In the genomic region with DNA sequence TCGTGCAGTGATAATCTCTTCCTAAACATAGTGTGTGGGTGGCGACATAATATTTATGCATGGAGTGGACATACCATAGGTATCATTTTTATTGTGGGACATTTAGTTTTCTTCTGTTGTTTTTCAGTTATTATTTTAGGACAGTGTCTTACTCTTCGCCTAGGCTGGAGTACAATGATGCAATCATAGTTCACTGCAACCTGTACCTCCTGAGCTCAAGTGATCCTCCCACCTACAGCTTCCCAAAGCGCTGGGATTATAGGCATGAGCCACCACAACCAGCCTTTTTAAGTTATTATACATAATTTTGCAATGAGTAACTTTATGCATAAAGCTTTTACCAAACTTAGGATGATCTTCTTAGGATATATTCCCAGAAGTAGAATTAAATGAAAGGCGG, we compare ENCODE assay signal across 26 cellular contexts. TPM values are rescaled to one million over a fixed set of nuclear protein-coding genes. Genes with fewer than 3 reads are reported as not detected.
A peak's percentile ranks its signal among the peaks of the same experiment; 100 is the strongest.
DNase-seq lines count a peak whose midpoint lies in the region; ATAC-seq and TF ChIP-seq lines count a peak whose summit lies in the region.
"Had no signal": no experiment of that assay in that cellular context is flagged by ENCODE, and none has a peak within 500 bp of the region (broad histone marks: within the 10 kb centered on the region; RNA-seq: fewer than 3 reads in every experiment).

No MANE protein-coding gene starts in this region.

- H4K12ac ChIP-seq in trophoblast cell (ENCODE audit: low read depth, low read length) = no peak overlapping the region

- H3K9ac ChIP-seq in DND-41 (ENCODE audit: low read depth, low read length) (no peak overlapping the region), trophoblast cell (ENCODE audit: low read length) (no peak overlapping the region)

- no peak overlapping the region; the same call in 1 of the 2 replicates for H3K27ac ChIP-seq in DND-41 (ENCODE audit: low read length)
- H3K27ac ChIP-seq in trophoblast cell (ENCODE audit: low read depth, low read length) = no peak overlapping the region
- H3K27ac ChIP-seq: A549, brain microvascular endothelial cell, Peyer's patch, transverse colon, WERI-Rb-1 had no signal

- no peak for TF ChIP-seq CTCF in DND-41 (IDR thresholded peaks at IDR 0.05; ENCODE audit: borderline replicate concordance, extremely low read depth, low read length, poor library complexity, severe bottlenecking)

- peaks cover 43% of the 10 kb centered on the region for H3K4me1 Mint-ChIP-seq in activated T-cell treated with anti-CD3 and anti-CD28 coated beads, Interleukin-2, amount 50 U/mL, for 24 hours (ENCODE audit: low read depth)
- peaks cover 41% of the 10 kb centered on the region for H3K4me1 Mint-ChIP-seq in activated naive CD8-positive, alpha-beta T cell treated with anti-CD3 and anti-CD28 coated beads, Interleukin-2, amount 50 U/mL, for 24 hours

- H3K9me3 Mint-ChIP-seq in activated T-cell treated with anti-CD3 and anti-CD28 coated beads, Interleukin-2, amount 50 U/mL, for 24 hours = no peaks in the 10 kb centered on the region
- no peaks in the 10 kb centered on the region for H3K9me3 Mint-ChIP-seq in activated naive CD8-positive, alpha-beta T cell treated with anti-CD3 and anti-CD28 coated beads, Interleukin-2, amount 50 U/mL, for 24 hours
- H3K9me3 Mint-ChIP-seq: effector memory CD8-positive, alpha-beta T cell had no signal

- H2AK5ac ChIP-seq in trophoblast cell (ENCODE audit: low read length) = no peak overlapping the region

- H2BK5ac ChIP-seq in trophoblast cell (ENCODE audit: low read depth, low read length, poor library complexity) = no peak overlapping the region

- H3K79me1 ChIP-seq in trophoblast cell (ENCODE audit: low read length) = peaks cover 9% of the 10 kb centered on the region

- H3K79me2 ChIP-seq in DND-41 (ENCODE audit: insufficient read depth, low read length) (peaks cover 52% of the 10 kb centered on the region), trophoblast cell (ENCODE audit: control insufficient read depth, insufficient read depth, low read length, poor library complexity) (peaks cover 7% of the 10 kb centered on the region)

- H3K23ac ChIP-seq in trophoblast cell (ENCODE audit: low read length) = no peak overlapping the region

- H3K4me1 ChIP-seq in DND-41 (ENCODE audit: insufficient read depth, low read length) (peaks cover 74% of the 10 kb centered on the region), trophoblast cell (ENCODE audit: control insufficient read depth in 1 of 2, insufficient read depth in 2 of 2, low read length in 2 of 2) (peaks cover 2% of the 10 kb centered on the region in 2 experiments)

- in situ Hi-C loops in KBM-7 (cut with MboI; ENCODE audit: low pct_unique_long_range_greater_than_20kb, low sequenced_read_pairs) = no loop called here

- H3K4me3 Mint-ChIP-seq in activated T-cell treated with anti-CD3 and anti-CD28 coated beads, Interleukin-2, amount 50 U/mL, for 24 hours = no peak overlapping the region
- H3K4me3 Mint-ChIP-seq in activated naive CD8-positive, alpha-beta T cell treated with anti-CD3 and anti-CD28 coated beads, Interleukin-2, amount 50 U/mL, for 24 hours = no peak overlapping the region

- H3K18ac ChIP-seq in trophoblast cell (ENCODE audit: low read length) = no peak overlapping the region

- H3K4ac ChIP-seq in trophoblast cell (ENCODE audit: low read depth, low read length) = no peak overlapping the region

- H3K9me3 ChIP-seq in DND-41 (ENCODE audit: insufficient read depth, low read length, severe bottlenecking) = no peaks in the 10 kb centered on the region
- no peaks in the 10 kb centered on the region for H3K9me3 ChIP-seq in trophoblast cell (ENCODE audit: insufficient read depth, low read depth, low read length)
- H3K9me3 ChIP-seq: A549, BE2C, esophagus muscularis mucosa, gastroesophageal sphincter, MG63, Peyer's patch, transverse colon had no signal

- H3K27me3 ChIP-seq in DND-41 (ENCODE audit: insufficient read depth, low read length, poor library complexity) (no peaks in the 10 kb centered on the region), trophoblast cell (ENCODE audit: insufficient read depth, low read length) (no peaks in the 10 kb centered on the region)
- H3K27me3 ChIP-seq: BE2C, brain microvascular endothelial cell, esophagus muscularis mucosa, gastroesophageal sphincter, MG63, Peyer's patch, transverse colon had no signal

- no peak overlapping the region for H3K4me3 ChIP-seq in DND-41 (ENCODE audit: low read depth in 1 of 2, low read length in 2 of 2)
- no peak overlapping the region for H3K4me3 ChIP-seq in trophoblast cell (ENCODE audit: low read depth, low read length)
- H3K4me3 ChIP-seq: A549, esophagus muscularis mucosa, gastroesophageal sphincter, MG63, Peyer's patch, skin epidermis, transverse colon had no signal

- H3K36me3 ChIP-seq in DND-41 (ENCODE audit: insufficient read depth, low read length) (peaks cover 52% of the 10 kb centered on the region), trophoblast cell (ENCODE audit: control insufficient read depth in 1 of 2, insufficient read depth in 2 of 2, low read length in 2 of 2) (peaks cover 10 to 39% of the 10 kb centered on the region in 2 experiments)

- H2BK12ac ChIP-seq in trophoblast cell (ENCODE audit: low read length) = no peak overlapping the region

- ATAC-seq in DND-41 (ENCODE audit: insufficient read depth, low read depth) = no peak
- ATAC-seq in activated naive CD8-positive, alpha-beta T cell treated with anti-CD3 and anti-CD28 coated beads, Interleukin-2, amount 50 U/mL, for 24 hours = no peak
- ATAC-seq: A549; effector memory CD8-positive, alpha-beta T cell; gastroesophageal sphincter had no signal

- no peak for DNase-seq in activated T-cell treated with anti-CD3 and anti-CD28 coated beads, Interleukin-2, amount 50 U/mL, for 24 hours
- DNase-seq in activated T-cell treated with anti-CD3 and anti-CD28 coated beads for 4 hours (no peak), DND-41 (no peak), putamen (ENCODE audit: low spot score) (peak; percentile 53), KBM-7 (no peak), trophoblast cell (no peak), LoVo (ENCODE audit: low spot score) (no peak)
- no peak for DNase-seq in activated naive CD8-positive, alpha-beta T cell treated with anti-CD3 and anti-CD28 coated beads, Interleukin-2, amount 50 U/mL, for 24 hours
- DNase-seq: activated CD4-positive, alpha-beta T cell treated with anti-CD3 and anti-CD28 coated beads, Interleukin-2, amount 50 U/mL, for 48 hours; BE2C; brain microvascular endothelial cell; effector memory CD8-positive, alpha-beta T cell; hypothalamus; MG63; NCI-H1417 treated with DMSO at 0.1 percent for 48 hours; NCI-H2107; NCI-H510A; Peyer's patch; stimulated activated CD4-positive, alpha-beta T cell treated with anti-CD3 and anti-CD28 coated beads, Interleukin-2, amount 100 ng/mL, for 24 hours; stimulated activated naive CD4-positive, alpha-beta T cell; transverse colon; WERI-Rb-1 had no signal

- WGBS in trophoblast cell (ENCODE audit: extremely low coverage, insufficient coverage, insufficient read length) = no CpG with 5 or more reads among the region's 5 CpGs

- H2BK120ac ChIP-seq in trophoblast cell (ENCODE audit: insufficient read depth, low read length, poor library complexity) = no peak overlapping the region

- H4K91ac ChIP-seq in trophoblast cell (ENCODE audit: low read depth, low read length) = no peak overlapping the region

- H2AFZ ChIP-seq in DND-41 (ENCODE audit: low read depth, low read length) = no peak overlapping the region
- no peak overlapping the region for H2AFZ ChIP-seq in trophoblast cell (ENCODE audit: insufficient read depth, low read length, poor library complexity)

- H3K4me2 ChIP-seq in DND-41 (ENCODE audit: insufficient read depth, low read length) = peak overlapping the region; percentile 90; the same call in 1 of the 2 replicates
- H3K4me2 ChIP-seq in trophoblast cell (ENCODE audit: low read length) = no peak overlapping the region
- H3K4me2 ChIP-seq: A549 had no signal

- no peak overlapping the region for H3K14ac ChIP-seq in trophoblast cell (ENCODE audit: low read length)

- H4K8ac ChIP-seq in trophoblast cell (ENCODE audit: low read depth, low read length) = no peak overlapping the region

- no peaks in the 10 kb centered on the region for H3K27me3 Mint-ChIP-seq in activated T-cell treated with anti-CD3 and anti-CD28 coated beads, Interleukin-2, amount 50 U/mL, for 24 hours
- H3K27me3 Mint-ChIP-seq in activated naive CD8-positive, alpha-beta T cell treated with anti-CD3 and anti-CD28 coated beads, Interleukin-2, amount 50 U/mL, for 24 hours = no peaks in the 10 kb centered on the region
- H3K27me3 Mint-ChIP-seq: effector memory CD8-positive, alpha-beta T cell had no signal

- peak overlapping the region; percentile 73 for H3K27ac Mint-ChIP-seq in activated T-cell treated with anti-CD3 and anti-CD28 coated beads, Interleukin-2, amount 50 U/mL, for 24 hours
- H3K27ac Mint-ChIP-seq in activated naive CD8-positive, alpha-beta T cell treated with anti-CD3 and anti-CD28 coated beads, Interleukin-2, amount 50 U/mL, for 24 hours = peak overlapping the region; percentile 80

- H3K36me3 Mint-ChIP-seq in activated T-cell treated with anti-CD3 and anti-CD28 coated beads, Interleukin-2, amount 50 U/mL, for 24 hours (ENCODE audit: low read depth) = peaks cover 70% of the 10 kb centered on the region
- peaks cover 37% of the 10 kb centered on the region for H3K36me3 Mint-ChIP-seq in activated naive CD8-positive, alpha-beta T cell treated with anti-CD3 and anti-CD28 coated beads, Interleukin-2, amount 50 U/mL, for 24 hours (ENCODE audit: low read depth)

- no peaks in the 10 kb centered on the region for H4K20me1 ChIP-seq in DND-41 (ENCODE audit: insufficient read depth, low read length)

RNA-seq across cellular contexts. Expression of gene SRRD, which starts 2.7 kb away (rescaled TPM):
- 15.4 and 15.8 TPM in 2 replicates for polyA plus RNA-seq in trophoblast cell (2013)

RNA-seq across cellular contexts. Expression of gene HPS4, which starts 2.8 kb away (rescaled TPM):
- 22.6 and 24.1 TPM in 2 replicates for polyA plus RNA-seq in trophoblast cell (2013)

RNA-seq across cellular contexts. Expression of gene TFIP11, which starts 25.9 kb away (rescaled TPM):
- polyA plus RNA-seq in trophoblast cell (2013) = 27.7 and 27.8 TPM in 2 replicates

RNA-seq across cellular contexts. Expression of gene ASPHD2, which starts 57.3 kb away (rescaled TPM):
- polyA plus RNA-seq in trophoblast cell (2013) = 9.5 and 9.9 TPM in 2 replicates
